32 cellular contexts compared by ENCODE assay signal in genomic region chr1:95809391-95809790, GRCh38.
DNase-seq lines count a peak whose midpoint lies in the region; ATAC-seq and TF ChIP-seq lines count a peak whose summit lies in the region.
"Had no signal": no experiment of that assay in that cellular context is flagged by ENCODE, and none has a peak within 500 bp of the region (broad histone marks: within the 10 kb centered on the region; RNA-seq: fewer than 3 reads in every experiment).

No MANE protein-coding gene starts in this region.

- no peak overlapping the region for H2BK12ac ChIP-seq in trophoblast cell (ENCODE audit: low read length)

- CTCF ChIA-PET in Caco-2 (lab: Charles Lee): no interaction called here

- no TSS peak for BruUV-seq in Caco-2 (replicated peaks; lab: Mats Ljungman, UMichigan)

- H3K27me3 ChIP-seq in Caco-2 (replicated peaks; ENCODE audit: control insufficient read depth, insufficient read depth, low read length): no peaks in the 10 kb centered on the region
- no peaks in the 10 kb centered on the region for H3K27me3 ChIP-seq in mesendoderm (ENCODE audit: insufficient read depth, low read length, poor library complexity)
- no peaks in the 10 kb centered on the region for H3K27me3 ChIP-seq in trophoblast cell (ENCODE audit: insufficient read depth, low read length)
- H3K27me3 ChIP-seq in psoas muscle (ENCODE audit: insufficient read depth in 3 of 3, low read length in 2 of 3): no peaks in the 10 kb centered on the region
- H3K27me3 ChIP-seq: BE2C; BLaER1; BLaER1 treated with 17β-estradiol and CSF1 and Interleukin-3, amounts not matched to agents 10 nM and 100 nM had no signal

- H3K14ac ChIP-seq in trophoblast cell (ENCODE audit: low read length): no peak overlapping the region

- no peak for ATAC-seq in psoas muscle
- ATAC-seq: A549; CD8-positive, alpha-beta T cell had no signal

- no peak for TF ChIP-seq CTCF in Caco-2 (IDR thresholded peaks at IDR 0.05; ENCODE audit: insufficient read depth in 1 of 2, low read depth in 1 of 2, low read length in 1 of 2, severe bottlenecking in 1 of 2, unreplicated experiment in 1 of 2)
- no peak for TF ChIP-seq CTCF in psoas muscle (IDR thresholded peaks at IDR 0.05)

- no peaks in the 10 kb centered on the region for H3K27me3 Mint-ChIP-seq in Caco-2 (ENCODE audit: insufficient read depth, unreplicated experiment)
- H3K27me3 Mint-ChIP-seq: B cell; CD4-positive, alpha-beta memory T cell; CD4-positive, alpha-beta T cell; CD4-positive, CD25-positive, alpha-beta regulatory T cell; CD8-positive, alpha-beta memory T cell had no signal

- no peak overlapping the region for H3K56ac ChIP-seq in mesendoderm (ENCODE audit: low read length)

- H3K9me3 Mint-ChIP-seq in Caco-2 (ENCODE audit: unreplicated experiment): no peaks in the 10 kb centered on the region
- H3K9me3 Mint-ChIP-seq: CD4-positive, alpha-beta T cell had no signal

- no peak overlapping the region for H3K9ac ChIP-seq in mesendoderm (ENCODE audit: low read length)
- H3K9ac ChIP-seq in trophoblast cell (ENCODE audit: low read length): no peak overlapping the region
- H3K9ac ChIP-seq: BLaER1; BLaER1 treated with 17β-estradiol and CSF1 and Interleukin-3, amounts not matched to agents 10 nM and 100 nM had no signal

- no peak overlapping the region for H3K27ac ChIP-seq in mesendoderm (ENCODE audit: low read depth, low read length)
- H3K27ac ChIP-seq in trophoblast cell (ENCODE audit: low read depth, low read length): no peak overlapping the region
- no peak overlapping the region for H3K27ac ChIP-seq in psoas muscle
- H3K27ac ChIP-seq: 22Rv1; A549; BLaER1; BLaER1 treated with 17β-estradiol and CSF1 and Interleukin-3, amounts not matched to agents 10 nM and 100 nM; C4-2B had no signal

- H3K27ac Mint-ChIP-seq in Caco-2 (ENCODE audit: unreplicated experiment): peak overlapping the region; percentile 30
- H3K27ac Mint-ChIP-seq: B cell; CD14-positive monocyte; CD4-positive, alpha-beta memory T cell; CD4-positive, alpha-beta T cell; CD8-positive, alpha-beta memory T cell; CD8-positive, alpha-beta T cell had no signal

- no peaks in the 10 kb centered on the region for H3K9me3 ChIP-seq in Caco-2
- no peaks in the 10 kb centered on the region for H3K9me3 ChIP-seq in trophoblast cell (ENCODE audit: insufficient read depth, low read depth, low read length)
- no peaks in the 10 kb centered on the region for H3K9me3 ChIP-seq in psoas muscle
- H3K9me3 ChIP-seq: A549; BE2C; BLaER1; BLaER1 treated with 17β-estradiol and CSF1 and Interleukin-3, amounts not matched to agents 10 nM and 100 nM had no signal

- POLR2A ChIA-PET in Caco-2 (lab: Charles Lee): no interaction called here

- H4K5ac ChIP-seq in mesendoderm (ENCODE audit: low read length): no peak overlapping the region

- H3K36me3 ChIP-seq in Caco-2 (ENCODE audit: control insufficient read depth, insufficient read depth, low read length) (no peaks in the 10 kb centered on the region), mesendoderm (ENCODE audit: control insufficient read depth, insufficient read depth, low read length) (no peaks in the 10 kb centered on the region), trophoblast cell (ENCODE audit: control insufficient read depth in 1 of 2, insufficient read depth in 2 of 2, low read length in 2 of 2) (no peaks in the 10 kb centered on the region), psoas muscle (ENCODE audit: insufficient read depth in 1 of 2, low read depth in 1 of 2) (no peaks in the 10 kb centered on the region)
- H3K36me3 ChIP-seq: BE2C; BLaER1; BLaER1 treated with 17β-estradiol and CSF1 and Interleukin-3, amounts not matched to agents 10 nM and 100 nM had no signal

- H3K23ac ChIP-seq in mesendoderm (ENCODE audit: low read length): no peak overlapping the region
- no peak overlapping the region for H3K23ac ChIP-seq in trophoblast cell (ENCODE audit: low read length)

- no peaks in the 10 kb centered on the region for H3K36me3 Mint-ChIP-seq in Caco-2 (ENCODE audit: insufficient read depth, unreplicated experiment)
- H3K36me3 Mint-ChIP-seq: CD14-positive monocyte; CD4-positive, alpha-beta memory T cell; CD4-positive, CD25-positive, alpha-beta regulatory T cell; CD8-positive, alpha-beta memory T cell; CD8-positive, alpha-beta T cell had no signal

- H3K79me1 ChIP-seq in mesendoderm (ENCODE audit: low read length) (no peaks in the 10 kb centered on the region), trophoblast cell (ENCODE audit: low read length) (no peaks in the 10 kb centered on the region)

- no peak overlapping the region for H3K4me2 ChIP-seq in mesendoderm (ENCODE audit: low read length)
- H3K4me2 ChIP-seq in trophoblast cell (ENCODE audit: low read length): no peak overlapping the region
- H3K4me2 ChIP-seq: A549; BLaER1; BLaER1 treated with 17β-estradiol and CSF1 and Interleukin-3, amounts not matched to agents 10 nM and 100 nM had no signal

- H3K4me1 ChIP-seq in Caco-2 (peaks cover 25% of the 10 kb centered on the region), mesendoderm (ENCODE audit: control insufficient read depth, low read depth, low read length) (no peaks in the 10 kb centered on the region), trophoblast cell (ENCODE audit: control insufficient read depth in 1 of 2, insufficient read depth in 2 of 2, low read length in 2 of 2) (no peaks in the 10 kb centered on the region), psoas muscle (no peaks in the 10 kb centered on the region)
- H3K4me1 ChIP-seq: A549, BE2C, BLaER1 had no signal

- no peak overlapping the region for H3K4me3 ChIP-seq in Caco-2 (ENCODE audit: low read depth, low read length)
- no peak overlapping the region for H3K4me3 ChIP-seq in mesendoderm (ENCODE audit: low read length)
- H3K4me3 ChIP-seq in trophoblast cell (ENCODE audit: low read depth, low read length): no peak overlapping the region
- no peak overlapping the region for H3K4me3 ChIP-seq in psoas muscle
- H3K4me3 ChIP-seq: A549; BLaER1; BLaER1 treated with 17β-estradiol and CSF1 and Interleukin-3, amounts not matched to agents 10 nM and 100 nM had no signal

- H2AK5ac ChIP-seq in mesendoderm (ENCODE audit: low read length): no peak overlapping the region
- H2AK5ac ChIP-seq in trophoblast cell (ENCODE audit: low read length): no peak overlapping the region

- H4K8ac ChIP-seq in mesendoderm (ENCODE audit: low read depth, low read length): no peak overlapping the region
- H4K8ac ChIP-seq in trophoblast cell (ENCODE audit: low read depth, low read length): no peak overlapping the region

- H2BK15ac ChIP-seq in mesendoderm (replicated peaks; ENCODE audit: low read depth): no peak overlapping the region

- H3K4ac ChIP-seq in mesendoderm (ENCODE audit: low read depth, low read length) (no peak overlapping the region), trophoblast cell (ENCODE audit: low read depth, low read length) (no peak overlapping the region)

- intact Hi-C loops in Caco-2 (cut with micrococcal nuclease; ENCODE audit: unreplicated experiment) (no loop called here), psoas muscle (cut with DNase I) (no loop called here)

- DNase-seq in Caco-2: no peak
- DNase-seq in mesendoderm: peak; percentile 64
- peak; percentile 7 to 83 for DNase-seq in trophoblast cell
- DNase-seq in NCI-H526 treated with DMSO at 0.1 percent for 48 hours (lab: John Stamatoyannopoulos, UW): no peak
- DNase-seq in NCI-H187 (lab: John Stamatoyannopoulos, UW): no peak
- no peak for DNase-seq in psoas muscle
- DNase-seq: 8988T; ACHN; AML-193; BE2C; C1 segment of cervical spinal cord; Calu3; CD4-positive, alpha-beta memory T cell; CD4-positive, alpha-beta T cell; CD4-positive, CD25-positive, alpha-beta regulatory T cell; CD8-positive, alpha-beta memory T cell; CD8-positive, alpha-beta T cell; COR-L47; DMS 273 treated with DMSO at 0.1 percent for 48 hours; DMS153; DMS53; DMS79; DMS79 treated with DMSO at 0.1 percent for 48 hours; DND-41; EL had no signal

- H3K4me3 Mint-ChIP-seq in Caco-2 (ENCODE audit: unreplicated experiment): no peak overlapping the region
- H3K4me3 Mint-ChIP-seq: B cell; CD14-positive monocyte; CD4-positive, alpha-beta memory T cell; CD4-positive, alpha-beta T cell; CD4-positive, CD25-positive, alpha-beta regulatory T cell; CD8-positive, alpha-beta memory T cell; CD8-positive, alpha-beta T cell had no signal

- WGBS in mesendoderm (ENCODE audit: extremely low coverage, insufficient coverage, low lambda C conversion rate): no CpG with 5 or more reads among the region's 1 CpG
- WGBS in trophoblast cell (ENCODE audit: extremely low coverage, insufficient coverage, insufficient read length): no CpG with 5 or more reads among the region's 1 CpG
- 56 to 70% (median 66%) methylated on average over 1 of the region's 1 CpG for whole genome bisulfite sequencing in psoas muscle, 3 donors

- no peak overlapping the region for H2BK5ac ChIP-seq in mesendoderm (ENCODE audit: low read length)
- H2BK5ac ChIP-seq in trophoblast cell (ENCODE audit: low read depth, low read length, poor library complexity): no peak overlapping the region

- H3K4me1 Mint-ChIP-seq in Caco-2 (ENCODE audit: low read depth, unreplicated experiment): peaks cover 21% of the 10 kb centered on the region
- H3K4me1 Mint-ChIP-seq: B cell; CD14-positive monocyte; CD4-positive, alpha-beta memory T cell; CD4-positive, CD25-positive, alpha-beta regulatory T cell; CD8-positive, alpha-beta memory T cell had no signal

- H3K18ac ChIP-seq in mesendoderm (ENCODE audit: low read length) (no peak overlapping the region), trophoblast cell (ENCODE audit: low read length) (no peak overlapping the region)

- H2AFZ ChIP-seq in trophoblast cell (ENCODE audit: insufficient read depth, low read length, poor library complexity): no peak overlapping the region

- H4K12ac ChIP-seq in trophoblast cell (ENCODE audit: low read depth, low read length): no peak overlapping the region

- H3K79me2 ChIP-seq in mesendoderm (ENCODE audit: control insufficient read depth, insufficient read depth, low read length): no peaks in the 10 kb centered on the region
- no peaks in the 10 kb centered on the region for H3K79me2 ChIP-seq in trophoblast cell (ENCODE audit: control insufficient read depth, insufficient read depth, low read length, poor library complexity)

- no peak overlapping the region for H4K91ac ChIP-seq in trophoblast cell (ENCODE audit: low read depth, low read length)

- H2BK120ac ChIP-seq in mesendoderm (ENCODE audit: low read depth, low read length) (no peak overlapping the region), trophoblast cell (ENCODE audit: insufficient read depth, low read length, poor library complexity) (no peak overlapping the region)

Comparison
In these comparisons a context has a peak if more than half of its experiments do, and no peak if none do; other contexts are left out.
1. DNase-seq: peak in mesendoderm (single experiment) and trophoblast cell (2 of 2); none in Caco-2 (0 of 2), NCI-H526 treated with DMSO at 0.1 percent for 48 hours (single experiment), NCI-H187 (0 of 2) and psoas muscle (0 of 2).